20 cellular contexts compared by ENCODE assay signal in the genomic region with DNA sequence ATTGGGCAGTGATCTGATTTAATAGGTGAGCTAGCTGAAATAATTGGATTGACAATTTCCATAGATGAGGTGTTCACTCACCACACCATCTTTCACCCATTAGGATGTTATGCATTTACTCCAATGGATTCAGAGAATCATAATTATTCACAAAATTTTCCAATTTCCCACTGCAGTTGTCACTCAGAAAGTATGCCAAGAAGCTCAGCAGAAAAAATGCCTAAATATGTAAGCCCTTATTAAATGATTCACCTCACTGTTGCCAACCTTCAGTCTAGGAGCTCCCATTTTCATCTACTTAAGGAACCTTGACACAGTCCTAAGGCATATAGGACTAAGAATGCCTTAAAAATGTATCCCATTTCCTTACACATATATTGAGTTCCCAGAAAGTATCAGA.
DNase-seq lines count a peak whose midpoint lies in the region; ATAC-seq, FAIRE-seq and TF ChIP-seq lines count a peak whose summit lies in the region.
"Had no signal": no experiment of that assay in that cellular context is flagged by ENCODE, and none has a peak within 500 bp of the region (broad histone marks: within the 10 kb centered on the region; RNA-seq: fewer than 3 reads in every experiment).

No MANE protein-coding gene starts in this region.

- H3K27me3 ChIP-seq in adipocyte (replicated peaks; ENCODE audit: control insufficient read depth, insufficient read depth, low read length) = no peaks in the 10 kb centered on the region
- H3K27me3 ChIP-seq in neural progenitor cell = no peaks in the 10 kb centered on the region
- no peaks in the 10 kb centered on the region for H3K27me3 ChIP-seq in pancreas

- FAIRE-seq in pancreas (lab: Jason Lieb, UNC) = no peak
- FAIRE-seq: A549, G401.6 had no signal

- TF ChIP-seq CTCF in 22Rv1 (IDR thresholded peaks at IDR 0.05) (no peak), neural progenitor cell (IDR thresholded peaks at IDR 0.05) (no peak), pancreas (IDR thresholded peaks at IDR 0.05) (no peak)

- no peaks in the 10 kb centered on the region for H3K9me3 ChIP-seq in adipocyte (ENCODE audit: control insufficient read depth, low read length)
- no peaks in the 10 kb centered on the region for H3K9me3 ChIP-seq in neural progenitor cell (ENCODE audit: low read depth)
- no peaks in the 10 kb centered on the region for H3K9me3 ChIP-seq in pancreas
- H3K9me3 ChIP-seq: A549 had no signal

- H3K4me1 ChIP-seq in adipocyte (ENCODE audit: control insufficient read depth, insufficient read depth, low read length) (peaks cover 5% of the 10 kb centered on the region), neural progenitor cell (peaks cover 22% of the 10 kb centered on the region), pancreas (no peaks in the 10 kb centered on the region)
- H3K4me1 ChIP-seq: A549 had no signal

- peaks cover 2% of the 10 kb centered on the region for H3K4me1 Mint-ChIP-seq in neural progenitor cell

- H3K79me2 ChIP-seq in neural progenitor cell (ENCODE audit: low read depth) = no peaks in the 10 kb centered on the region

- intact Hi-C loops in pancreas (cut with DNase I) = no loop called here

- no peaks in the 10 kb centered on the region for H3K36me3 Mint-ChIP-seq in neural progenitor cell
- H3K36me3 Mint-ChIP-seq: CD4-positive, CD25-positive, alpha-beta regulatory T cell had no signal

- ATAC-seq in pancreas (no peak), HG02884 (IDR thresholded peaks at IDR 0.05; ENCODE audit: unreplicated experiment) (no peak)
- ATAC-seq: A549, Panc1 had no signal

- H2AFZ ChIP-seq in neural progenitor cell (replicated peaks) = peak overlapping the region; percentile 27
- H2AFZ ChIP-seq: GM23338 had no signal

- DNase-seq in GM03348 (ENCODE audit: low spot score) = peak; percentile 21
- DNase-seq in adipocyte (ENCODE audit: low read depth) = peak; percentile 34
- DNase-seq in neural progenitor cell (ENCODE audit: low spot score) = no peak
- no peak for DNase-seq in erythroblast (lab: John Stamatoyannopoulos, UW)
- no peak for DNase-seq in pancreas
- DNase-seq in cortex of kidney (lab: John Stamatoyannopoulos, UW) = no peak
- DNase-seq: DMS53, MM.1S, NCI-H1105 treated with DMSO at 0.1 percent for 48 hours, NCI-H2029, NCI-H2171 treated with DMSO at 0.1 percent for 48 hours, NCI-H510A, SHP77 treated with DMSO at 0.1 percent for 48 hours had no signal

- H3K4me2 ChIP-seq in neural progenitor cell = peak overlapping the region; percentile 18
- H3K4me2 ChIP-seq: A549 had no signal

- no peaks in the 10 kb centered on the region for H3K36me3 ChIP-seq in adipocyte (ENCODE audit: control insufficient read depth, insufficient read depth, low read length, severe bottlenecking)
- H3K36me3 ChIP-seq in neural progenitor cell = no peaks in the 10 kb centered on the region
- H3K36me3 ChIP-seq in pancreas = no peaks in the 10 kb centered on the region

- H3K27me3 Mint-ChIP-seq in neural progenitor cell (ENCODE audit: insufficient read depth, low read depth) = no peaks in the 10 kb centered on the region
- H3K27me3 Mint-ChIP-seq: CD4-positive, CD25-positive, alpha-beta regulatory T cell had no signal

- H3K9ac ChIP-seq in adipocyte (ENCODE audit: low read length) = no peak overlapping the region
- no peak overlapping the region for H3K9ac ChIP-seq in neural progenitor cell

- H3K27ac ChIP-seq in 22Rv1 (peak overlapping the region; percentile 47), neural progenitor cell (peak overlapping the region; percentile 1), pancreas (no peak overlapping the region)
- H3K27ac ChIP-seq: A549 had no signal

- H3K4me3 ChIP-seq in adipocyte (ENCODE audit: low read length) (no peak overlapping the region), neural progenitor cell (no peak overlapping the region), pancreas (no peak overlapping the region)
- H3K4me3 ChIP-seq: A549, GM23338 had no signal

- H3K4me3 Mint-ChIP-seq in neural progenitor cell = no peak overlapping the region
- H3K4me3 Mint-ChIP-seq: CD4-positive, CD25-positive, alpha-beta regulatory T cell; GM23338 had no signal

- no peak for TF ChIP-seq POLR2A in erythroblast (IDR thresholded peaks at IDR 0.05; ENCODE audit: low read length)

- no peak overlapping the region for H3K27ac Mint-ChIP-seq in neural progenitor cell
- H3K27ac Mint-ChIP-seq: GM23338 had no signal

- H3F3A ChIP-seq in neural progenitor cell (ENCODE audit: low read depth) = peaks cover 9% of the 10 kb centered on the region

- H4K20me1 ChIP-seq in neural progenitor cell (ENCODE audit: low read depth) = no peaks in the 10 kb centered on the region

- no peaks in the 10 kb centered on the region for H3K9me3 Mint-ChIP-seq in neural progenitor cell
- H3K9me3 Mint-ChIP-seq: CD4-positive, CD25-positive, alpha-beta regulatory T cell; GM23338 had no signal

Comparison
In these comparisons a context has a peak if more than half of its experiments do, and no peak if none do; other contexts are left out.
1. H3K27ac ChIP-seq: peak in 22Rv1 (single experiment) and neural progenitor cell (single experiment); none in pancreas (0 of 4).
2. DNase-seq: peak in GM03348 (single experiment) and adipocyte (single experiment); none in neural progenitor cell (single experiment), erythroblast (0 of 2), pancreas (0 of 6) and cortex of kidney (single experiment).